Comparison of ENCODE assay signal across 11 cellular contexts in genomic region chr6:156698239-156699016, GRCh38.
DNase-seq lines count a peak whose midpoint lies in the region; ATAC-seq and TF ChIP-seq lines count a peak whose summit lies in the region.
"Had no signal": no experiment of that assay in that cellular context is flagged by ENCODE, and none has a peak within 500 bp of the region (broad histone marks: within the 10 kb centered on the region; RNA-seq: fewer than 3 reads in every experiment).

No MANE protein-coding gene starts in this region.

- H3K27ac ChIP-seq in heart right ventricle (no peak overlapping the region), tibial artery (no peak overlapping the region)

- no peaks in the 10 kb centered on the region for H3K36me3 ChIP-seq in heart right ventricle
- H3K36me3 ChIP-seq in tibial artery: no peaks in the 10 kb centered on the region

- intact Hi-C loops in heart right ventricle (cut with DNase I) (loop anchor here in 1 of 10 donors (10.0 kb wide), 1 partner anchor 316 kb away; no protein-coding TSS in a partner anchor), tibial artery (cut with DNase I; ENCODE audit: low total_unique reads) (loop anchor here (10.0 kb wide), 1 partner anchor 134 kb away; no protein-coding TSS in a partner anchor)

- no peak overlapping the region for H3K4me3 Mint-ChIP-seq in chondrocyte (ENCODE audit: unreplicated experiment)
- H3K4me3 Mint-ChIP-seq: T-cell had no signal

- H3K36me3 Mint-ChIP-seq in chondrocyte (ENCODE audit: low read depth): no peaks in the 10 kb centered on the region
- H3K36me3 Mint-ChIP-seq: T-cell had no signal

- no peak for DNase-seq in chondrocyte (ENCODE audit: low spot score)
- no peak for DNase-seq in heart right ventricle
- no peak for DNase-seq in left lobe of liver (ENCODE audit: low spot score)
- DNase-seq in tibial artery: no peak
- DNase-seq in NCI-H2196 (lab: John Stamatoyannopoulos, UW; ENCODE audit: unreplicated experiment): no peak
- DNase-seq: activated gamma-delta T cell treated with Interleukin-2 at 50 U/mL for 16 hours, mesendoderm, T-cell had no signal

- peaks cover 27% of the 10 kb centered on the region for H3K4me1 Mint-ChIP-seq in chondrocyte (ENCODE audit: low read depth)

- H3K27ac Mint-ChIP-seq in chondrocyte (ENCODE audit: unreplicated experiment): peak overlapping the region; percentile 11
- H3K27ac Mint-ChIP-seq: T-cell had no signal

- H3K9me3 ChIP-seq in heart right ventricle: no peaks in the 10 kb centered on the region
- H3K9me3 ChIP-seq in tibial artery: no peaks in the 10 kb centered on the region

- ATAC-seq in GM18520 (IDR thresholded peaks at IDR 0.05; ENCODE audit: unreplicated experiment): peak; percentile 88
- peak; percentile 70 for ATAC-seq in GM21737 (IDR thresholded peaks at IDR 0.05; ENCODE audit: unreplicated experiment)
- ATAC-seq in HG03439 (IDR thresholded peaks at IDR 0.05; ENCODE audit: unreplicated experiment): peak; percentile 86
- no peak for ATAC-seq in heart right ventricle
- ATAC-seq in left lobe of liver: no peak
- ATAC-seq: T-cell had no signal

- no peak overlapping the region for H3K4me3 ChIP-seq in heart right ventricle
- no peak overlapping the region for H3K4me3 ChIP-seq in tibial artery

- H3K27me3 ChIP-seq in heart right ventricle (no peaks in the 10 kb centered on the region), tibial artery (no peaks in the 10 kb centered on the region)

- no peaks in the 10 kb centered on the region for H3K9me3 Mint-ChIP-seq in chondrocyte (ENCODE audit: low read depth)
- H3K9me3 Mint-ChIP-seq: T-cell had no signal

- WGBS in heart right ventricle, 2 donors: 80 to 87% methylated on average over 9 of the region's 9 CpGs

- H3K4me1 ChIP-seq in heart right ventricle (peaks cover 0 to 4% (median 0%) of the 10 kb centered on the region in 9 donors), tibial artery (peaks cover 0 to 9% (median 0%) of the 10 kb centered on the region in 4 donors)

- TF ChIP-seq CTCF in chondrocyte (IDR thresholded peaks at IDR 0.05): no peak
- TF ChIP-seq CTCF in heart right ventricle (IDR thresholded peaks at IDR 0.05): no peak
- no peak for TF ChIP-seq CTCF in tibial artery (IDR thresholded peaks at IDR 0.05)

- H3K27me3 Mint-ChIP-seq in chondrocyte (ENCODE audit: low read depth): no peaks in the 10 kb centered on the region

Comparison
In these comparisons a context has a peak if more than half of its experiments do, and no peak if none do; other contexts are left out.
1. ATAC-seq: peak in GM18520 (single experiment), GM21737 (single experiment) and HG03439 (single experiment); none in heart right ventricle (0 of 8) and left lobe of liver (single experiment).